1 cellular context compared by ENCODE assay signal in the genomic region with DNA sequence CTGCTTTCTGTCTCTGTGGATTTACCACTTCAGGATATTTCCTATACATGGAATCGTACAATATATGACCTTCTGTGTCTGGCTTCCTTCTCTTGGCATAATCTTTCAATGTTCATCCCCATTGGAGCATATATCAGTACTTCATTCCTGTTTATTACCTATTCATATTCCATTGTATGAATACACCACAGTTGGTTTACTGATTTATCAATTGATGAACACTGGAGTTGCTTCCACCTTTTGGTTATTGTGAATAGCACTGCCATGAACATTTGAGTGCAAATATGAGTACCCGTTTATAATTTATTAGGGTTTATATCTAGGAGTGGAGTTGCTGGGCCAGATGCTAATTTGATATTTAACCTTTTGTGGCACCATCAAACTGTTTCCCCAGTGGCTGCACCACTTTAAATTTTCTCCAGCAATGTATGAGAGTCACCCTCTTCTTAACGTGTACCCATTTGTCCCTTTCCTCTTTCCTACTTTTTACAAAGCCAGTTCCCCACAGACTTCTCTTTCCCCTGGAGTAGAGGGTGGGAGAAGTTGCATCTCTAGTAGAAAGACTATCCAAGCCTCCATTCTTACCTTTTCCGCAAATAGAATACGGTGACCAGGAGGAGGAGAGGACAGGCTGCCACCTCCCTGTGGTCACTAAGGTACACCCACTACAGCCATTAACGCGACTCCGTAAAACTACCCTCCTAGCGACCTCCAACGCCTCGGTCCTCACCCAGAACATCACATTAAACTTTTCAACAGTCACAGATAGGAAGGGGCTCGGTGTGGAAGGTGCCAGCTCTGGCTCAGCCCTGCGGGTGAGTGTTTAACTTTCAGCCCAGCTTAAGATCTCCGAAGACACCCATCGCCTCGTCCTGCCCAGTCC.
TF ChIP-seq lines count a peak whose summit lies in the region.

No MANE protein-coding gene starts in this region.

TF ChIP-seq in neural cell, 6 proteins besides CTCF, POLR2A, EP300 and RAD21:
- TF ChIP-seq EZH2 (IDR thresholded peaks at IDR 0.05; ENCODE audit: borderline replicate concordance, insufficient read depth, low read length, poor library complexity, severe bottlenecking): no peak
- no peak for TF ChIP-seq SMC3 (conservative IDR thresholded peaks at IDR 0.05; ENCODE audit: poor library complexity)
- TF ChIP-seq, protein P1, sequence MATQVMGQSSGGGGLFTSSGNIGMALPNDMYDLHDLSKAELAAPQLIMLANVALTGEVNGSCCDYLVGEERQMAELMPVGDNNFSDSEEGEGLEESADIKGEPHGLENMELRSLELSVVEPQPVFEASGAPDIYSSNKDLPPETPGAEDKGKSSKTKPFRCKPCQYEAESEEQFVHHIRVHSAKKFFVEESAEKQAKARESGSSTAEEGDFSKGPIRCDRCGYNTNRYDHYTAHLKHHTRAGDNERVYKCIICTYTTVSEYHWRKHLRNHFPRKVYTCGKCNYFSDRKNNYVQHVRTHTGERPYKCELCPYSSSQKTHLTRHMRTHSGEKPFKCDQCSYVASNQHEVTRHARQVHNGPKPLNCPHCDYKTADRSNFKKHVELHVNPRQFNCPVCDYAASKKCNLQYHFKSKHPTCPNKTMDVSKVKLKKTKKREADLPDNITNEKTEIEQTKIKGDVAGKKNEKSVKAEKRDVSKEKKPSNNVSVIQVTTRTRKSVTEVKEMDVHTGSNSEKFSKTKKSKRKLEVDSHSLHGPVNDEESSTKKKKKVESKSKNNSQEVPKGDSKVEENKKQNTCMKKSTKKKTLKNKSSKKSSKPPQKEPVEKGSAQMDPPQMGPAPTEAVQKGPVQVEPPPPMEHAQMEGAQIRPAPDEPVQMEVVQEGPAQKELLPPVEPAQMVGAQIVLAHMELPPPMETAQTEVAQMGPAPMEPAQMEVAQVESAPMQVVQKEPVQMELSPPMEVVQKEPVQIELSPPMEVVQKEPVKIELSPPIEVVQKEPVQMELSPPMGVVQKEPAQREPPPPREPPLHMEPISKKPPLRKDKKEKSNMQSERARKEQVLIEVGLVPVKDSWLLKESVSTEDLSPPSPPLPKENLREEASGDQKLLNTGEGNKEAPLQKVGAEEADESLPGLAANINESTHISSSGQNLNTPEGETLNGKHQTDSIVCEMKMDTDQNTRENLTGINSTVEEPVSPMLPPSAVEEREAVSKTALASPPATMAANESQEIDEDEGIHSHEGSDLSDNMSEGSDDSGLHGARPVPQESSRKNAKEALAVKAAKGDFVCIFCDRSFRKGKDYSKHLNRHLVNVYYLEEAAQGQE (IDR thresholded peaks at IDR 0.05; ENCODE audit: borderline replicate concordance): no peak
- no peak for TF ChIP-seq MXI1 (conservative IDR thresholded peaks at IDR 0.05; ENCODE audit: poor library complexity, severe bottlenecking)
- no peak for TF ChIP-seq POLR2AphosphoS5 (IDR thresholded peaks at IDR 0.05)
- no peak for TF ChIP-seq TAF1 (IDR thresholded peaks at IDR 0.05; ENCODE audit: low read depth)
TF ChIP-seq in neural cell: peak in this region for 0.
